In genomic region chr10:119452396-119452795, GRCh38 we compare ENCODE assay signal across 26 cellular contexts.
"Had no signal": no experiment of that assay in that cellular context is flagged by ENCODE, and none has a peak within 500 bp of the region (broad histone marks: within the 10 kb centered on the region; RNA-seq: fewer than 3 reads in every experiment).

No MANE protein-coding gene starts in this region.

- H3K36me3 Mint-ChIP-seq: stimulated activated effector memory CD8-positive, alpha-beta T cell treated with anti-CD3 and anti-CD28 coated beads, Interleukin-12 subunit alpha, Interleukin-12 subunit beta, amount 100 ng/mL, for 72 hours had no signal

- H3K27ac ChIP-seq: neutrophil, pancreas, prostate gland, right atrium auricular region, right lobe of liver, sigmoid colon, stomach, thyroid gland, tibial nerve, upper lobe of left lung, vagina had no signal

- H3K36me3 ChIP-seq: pancreas, prostate gland, right lobe of liver, vagina had no signal

- H3K27ac Mint-ChIP-seq: naive thymus-derived CD4-positive, alpha-beta T cell; nephron; stimulated activated effector memory CD8-positive, alpha-beta T cell treated with anti-CD3 and anti-CD28 coated beads, Interleukin-12 subunit alpha, Interleukin-12 subunit beta, amount 100 ng/mL, for 72 hours; stimulated activated naive B cell treated with anti-CD40 and anti-IgM and Interleukin-4, amounts not matched to agents 10 μg/mL and 1 μg/mL and 100 μg/mL, for 72 hours; stimulated activated naive CD8-positive, alpha-beta T cell treated with anti-CD3 and anti-CD28 coated beads, Interleukin-15, Interleukin-2, amounts not matched to agents 100 ng/mL and 50 ng/mL, for 24 hours had no signal

- H3K27me3 Mint-ChIP-seq: naive thymus-derived CD4-positive, alpha-beta T cell; stimulated activated naive B cell treated with anti-CD40 and anti-IgM and Interleukin-4, amounts not matched to agents 10 μg/mL and 1 μg/mL and 100 μg/mL, for 72 hours; stimulated activated naive CD8-positive, alpha-beta T cell treated with anti-CD3 and anti-CD28 coated beads, Interleukin-15, Interleukin-2, amounts not matched to agents 100 ng/mL and 50 ng/mL, for 24 hours had no signal

- H3K9me3 Mint-ChIP-seq: naive thymus-derived CD4-positive, alpha-beta T cell; nephron; stimulated activated effector memory CD8-positive, alpha-beta T cell treated with anti-CD3 and anti-CD28 coated beads, Interleukin-12 subunit alpha, Interleukin-12 subunit beta, amount 100 ng/mL, for 72 hours; stimulated activated naive B cell treated with anti-CD40 and anti-IgM and Interleukin-4, amounts not matched to agents 10 μg/mL and 1 μg/mL and 100 μg/mL, for 72 hours; stimulated activated naive CD8-positive, alpha-beta T cell treated with anti-CD3 and anti-CD28 coated beads, Interleukin-15, Interleukin-2, amounts not matched to agents 100 ng/mL and 50 ng/mL, for 24 hours had no signal

- H3K4me3 ChIP-seq: pancreas, prostate gland, right atrium auricular region, right lobe of liver, sigmoid colon, stomach, thoracic aorta, thyroid gland, tibial nerve, upper lobe of left lung, vagina had no signal

- H3K9me3 ChIP-seq: neutrophil, pancreas, prostate gland, right atrium auricular region, right lobe of liver, sigmoid colon, stomach, thoracic aorta, thyroid gland, tibial nerve, upper lobe of left lung, vagina had no signal

- H3K27me3 ChIP-seq: neutrophil, pancreas, right atrium auricular region, right lobe of liver, sigmoid colon, stomach, thyroid gland, tibial nerve, upper lobe of left lung, vagina had no signal

- ATAC-seq: naive thymus-derived CD4-positive, alpha-beta T cell; pancreas; right lobe of liver; stimulated activated effector memory CD8-positive, alpha-beta T cell treated with anti-CD3 and anti-CD28 coated beads, Interleukin-12 subunit alpha, Interleukin-12 subunit beta, amount 100 ng/mL, for 72 hours; stimulated activated naive B cell treated with anti-CD40 and anti-IgM and Interleukin-4, amounts not matched to agents 10 μg/mL and 1 μg/mL and 100 μg/mL, for 72 hours had no signal

- H3K4me3 Mint-ChIP-seq: naive thymus-derived CD4-positive, alpha-beta T cell; nephron; stimulated activated effector memory CD8-positive, alpha-beta T cell treated with anti-CD3 and anti-CD28 coated beads, Interleukin-12 subunit alpha, Interleukin-12 subunit beta, amount 100 ng/mL, for 72 hours; stimulated activated naive B cell treated with anti-CD40 and anti-IgM and Interleukin-4, amounts not matched to agents 10 μg/mL and 1 μg/mL and 100 μg/mL, for 72 hours; stimulated activated naive CD8-positive, alpha-beta T cell treated with anti-CD3 and anti-CD28 coated beads, Interleukin-15, Interleukin-2, amounts not matched to agents 100 ng/mL and 50 ng/mL, for 24 hours had no signal

- DNase-seq: naive thymus-derived CD4-positive, alpha-beta T cell; nucleus accumbens; pancreas; retina; right lobe of liver; sigmoid colon; small intestine; stimulated activated CD4-positive, alpha-beta T cell treated with anti-CD3 and anti-CD28 coated beads, Interleukin-15, amount 100 ng/mL, for 24 hours; stimulated activated CD4-positive, alpha-beta T cell treated with anti-CD3 and anti-CD28 coated beads, Interleukin-2, amount 100 ng/mL, for 24 hours; stimulated activated CD4-positive, alpha-beta T cell treated with anti-CD3 and anti-CD28 coated beads, Interleukin-2, amount 100 ng/mL, for 48 hours; stimulated activated CD4-positive, alpha-beta T cell treated with anti-CD3 and anti-CD28 coated beads, Interleukin-4, amount 100 ng/mL, for 24 hours; stimulated activated naive B cell treated with anti-CD40 and anti-IgM and Interleukin-4, amounts not matched to agents 10 μg/mL and 1 μg/mL and 100 μg/mL, for 72 hours; stimulated activated naive CD4-positive, alpha-beta T cell treated with Interleukin-2 at 50 U/mL for 16 hours; stomach; thyroid gland; trophoblast cell had no signal

- H3K4me1 ChIP-seq: pancreas, prostate gland, right atrium auricular region, right lobe of liver, stomach had no signal
